19 cellular contexts compared by ENCODE assay signal in genomic region chr2:24651643-24652003, GRCh38.
DNase-seq lines count a peak whose midpoint lies in the region; ATAC-seq, FAIRE-seq and TF ChIP-seq lines count a peak whose summit lies in the region.
"Had no signal": no experiment of that assay in that cellular context is flagged by ENCODE, and none has a peak within 500 bp of the region (broad histone marks: within the 10 kb centered on the region; RNA-seq: fewer than 3 reads in every experiment).

No MANE protein-coding gene starts in this region.

- no peak overlapping the region for H3K4me3 ChIP-seq in A549
- H3K4me3 ChIP-seq in pancreas, result no peak overlapping the region
- H3K4me3 ChIP-seq: BLaER1 treated with 17β-estradiol and CSF1 and Interleukin-3, amounts not matched to agents 10 nM and 100 nM had no signal

- no peak for DNase-seq in A549 (ENCODE audit: low read depth in 1 of 2, low spot score in 1 of 2)
- DNase-seq in central memory CD8-positive, alpha-beta T cell (ENCODE audit: low spot score in 2 of 2), result no peak
- no peak for DNase-seq in pancreas
- no peak for DNase-seq in GDM1 (lab: John Stamatoyannopoulos, UW)
- DNase-seq in mucosa of gallbladder (ENCODE audit: low spot score), result no peak
- DNase-seq: AML-193; Calu3; CD4-positive, CD25-positive, alpha-beta regulatory T cell; DMS 273 treated with DMSO at 0.1 percent for 48 hours had no signal

- H3K27me3 ChIP-seq in pancreas, result no peaks in the 10 kb centered on the region
- H3K27me3 ChIP-seq: BLaER1 treated with 17β-estradiol and CSF1 and Interleukin-3, amounts not matched to agents 10 nM and 100 nM had no signal

- H3K36me3 Mint-ChIP-seq in IgD-negative memory B cell, result peaks cover 7% of the 10 kb centered on the region
- H3K36me3 Mint-ChIP-seq in central memory CD8-positive, alpha-beta T cell (ENCODE audit: insufficient read depth), result peaks cover 4% of the 10 kb centered on the region

- no peak overlapping the region for H3K4me2 ChIP-seq in A549

- H3K4me3 Mint-ChIP-seq in IgD-negative memory B cell, result peak overlapping the region in 1 of 4 donors; percentile 17
- H3K4me3 Mint-ChIP-seq in central memory CD8-positive, alpha-beta T cell, result no peak overlapping the region
- H3K4me3 Mint-ChIP-seq: CD4-positive, CD25-positive, alpha-beta regulatory T cell had no signal

- no peak for TF ChIP-seq POLR2A in A549 (IDR thresholded peaks at IDR 0.05; ENCODE audit: low read length)

- H3K9me3 ChIP-seq in A549, result no peaks in the 10 kb centered on the region
- H3K9me3 ChIP-seq in pancreas, result no peaks in the 10 kb centered on the region

- H3K27ac Mint-ChIP-seq in IgD-negative memory B cell, result peak overlapping the region in 2 of 3 donors; percentile 7 to 69
- peak overlapping the region; percentile 41 for H3K27ac Mint-ChIP-seq in central memory CD8-positive, alpha-beta T cell (ENCODE audit: low read depth)
- H3K27ac Mint-ChIP-seq: CD4-positive, CD25-positive, alpha-beta regulatory T cell had no signal

- peaks cover 22 to 28% (median 26%) of the 10 kb centered on the region in 3 donors for H3K4me1 Mint-ChIP-seq in IgD-negative memory B cell
- peaks cover 31% of the 10 kb centered on the region for H3K4me1 Mint-ChIP-seq in central memory CD8-positive, alpha-beta T cell

- H3K27me3 Mint-ChIP-seq in IgD-negative memory B cell, result no peaks in the 10 kb centered on the region
- no peaks in the 10 kb centered on the region for H3K27me3 Mint-ChIP-seq in central memory CD8-positive, alpha-beta T cell
- H3K27me3 Mint-ChIP-seq: CD4-positive, CD25-positive, alpha-beta regulatory T cell had no signal

- TF ChIP-seq EP300 in A549 (IDR thresholded peaks at IDR 0.05), result no peak

- intact Hi-C loops in pancreas (cut with DNase I), result no loop called here

- H3K4me1 ChIP-seq in A549 (no peaks in the 10 kb centered on the region), pancreas (peaks cover 0 to 8% (median 5%) of the 10 kb centered on the region in 3 donors)

- H3K36me3 ChIP-seq in pancreas, result no peaks in the 10 kb centered on the region

- CTCF ChIA-PET in A549 (lab: Yijun Ruan, JAX), result no interaction called here

- POLR2A ChIA-PET in A549 (lab: Yijun Ruan, JAX), result no interaction called here

- TF ChIP-seq CTCF in A549 (IDR thresholded peaks at IDR 0.05) (no peak), pancreas (IDR thresholded peaks at IDR 0.05) (no peak)

- peaks cover 0 to 3% (median 2%) of the 10 kb centered on the region in 3 donors for H3K9me3 Mint-ChIP-seq in IgD-negative memory B cell
- no peaks in the 10 kb centered on the region for H3K9me3 Mint-ChIP-seq in central memory CD8-positive, alpha-beta T cell
- H3K9me3 Mint-ChIP-seq: CD4-positive, CD25-positive, alpha-beta regulatory T cell had no signal

- ATAC-seq in A549 (no peak), pancreas (no peak), HG02623 (IDR thresholded peaks at IDR 0.05; ENCODE audit: unreplicated experiment) (no peak), GM18868 (IDR thresholded peaks at IDR 0.05; ENCODE audit: unreplicated experiment) (no peak)
- no peak for ATAC-seq in central memory CD8-positive, alpha-beta T cell (replicated peaks; ENCODE audit: extremely low read depth, poor library complexity, severe bottlenecking)
- ATAC-seq: HCT116, HepG2 had no signal

- no peak for TF ChIP-seq RAD21 in A549 (conservative IDR thresholded peaks at IDR 0.05 in 1 of 2, IDR thresholded peaks at IDR 0.05 in 1 of 2)

- FAIRE-seq in A549 (lab: Jason Lieb, UNC) (peak; percentile 51), pancreas (lab: Jason Lieb, UNC) (peak; percentile 47)
- FAIRE-seq: GM12891, H54, HepG2, HTR-8/SVneo had no signal

- H3K27ac ChIP-seq in A549 (no peak overlapping the region), pancreas (no peak overlapping the region)
- H3K27ac ChIP-seq: 22Rv1 had no signal

TF ChIP-seq in A549, 52 proteins besides CTCF, POLR2A, EP300 and RAD21:
- no peak for TF ChIP-seq HOXA7 (CRISPR knock-in tag; IDR thresholded peaks at IDR 0.05)
- no peak for TF ChIP-seq HOXB5 (CRISPR knock-in tag; IDR thresholded peaks at IDR 0.05)
- TF ChIP-seq RARB (CRISPR knock-in tag; IDR thresholded peaks at IDR 0.05), result no peak
- no peak for TF ChIP-seq CEBPB (IDR thresholded peaks at IDR 0.05)
- no peak for TF ChIP-seq RCOR1 (IDR thresholded peaks at IDR 0.05; ENCODE audit: low read depth, low read length)
- TF ChIP-seq SREBF2 (IDR thresholded peaks at IDR 0.05), result no peak
- no peak for TF ChIP-seq EHF (CRISPR knock-in tag; IDR thresholded peaks at IDR 0.05)
- TF ChIP-seq HDAC2 (IDR thresholded peaks at IDR 0.05), result no peak
- TF ChIP-seq HOXB13 (CRISPR knock-in tag; IDR thresholded peaks at IDR 0.05; ENCODE audit: low read depth), result no peak
TF ChIP-seq in A549: peak in this region for 0.
